19 cellular contexts compared by ENCODE assay signal in genomic region chr7:82289889-82290288, GRCh38.
"Had no signal": no experiment of that assay in that cellular context is flagged by ENCODE, and none has a peak within 500 bp of the region (broad histone marks: within the 10 kb centered on the region; RNA-seq: fewer than 3 reads in every experiment).

No MANE protein-coding gene starts in this region.

- H3K36me3 ChIP-seq: heart right ventricle, tibial artery had no signal

- H3K27ac ChIP-seq: tibial artery had no signal

- FAIRE-seq: endometrium, kidney had no signal

- H3K4me3 ChIP-seq: heart right ventricle, lung, tibial artery had no signal

- DNase-seq: activated B cell treated with CpG ODN at 0.5 μM for 24 hours; activated CD4-positive, alpha-beta memory T cell treated with anti-CD3 and anti-CD28 coated beads for 36 hours; activated CD4-positive, alpha-beta T cell treated with anti-CD3 and anti-CD28 coated beads for 36 hours; activated effector memory CD4-positive, alpha-beta T cell treated with Interleukin-2 at 50 U/mL for 16 hours; activated naive CD4-positive, alpha-beta T cell treated with anti-CD3 and anti-CD28 coated beads for 36 hours; activated naive CD8-positive, alpha-beta T cell treated with anti-CD3 and anti-CD28 coated beads, Interleukin-2, amount 10 ng/mL, durations not matched to agents 7 days and 5 days; activated T-cell treated with anti-CD3 and anti-CD28 coated beads, Interleukin-2, amount 50 U/mL, for 72 hours; amniotic stem cell; effector CD4-positive, alpha-beta T cell; heart right ventricle; kidney; naive thymus-derived CD4-positive, alpha-beta T cell; stimulated activated CD4-positive, alpha-beta T cell treated with anti-CD3 and anti-CD28 coated beads, Interleukin-4, amount 100 ng/mL, for 24 hours; stimulated activated naive CD8-positive, alpha-beta T cell treated with anti-CD3 and anti-CD28 coated beads, Interleukin-15, Interleukin-2, amounts not matched to agents 100 U/mL and 50 U/mL, for 24 hours; T-helper 9 cell; tibial artery had no signal

- H3K27me3 ChIP-seq: heart right ventricle, tibial artery had no signal

- H3K9me3 ChIP-seq: tibial artery had no signal

- ATAC-seq: activated CD4-positive, alpha-beta T cell treated with anti-CD3 and anti-CD28 coated beads for 36 hours; activated T-cell treated with anti-CD3 and anti-CD28 coated beads, Interleukin-2, amount 50 U/mL, for 72 hours; heart right ventricle; left lobe of liver; naive thymus-derived CD4-positive, alpha-beta T cell; stimulated activated naive CD8-positive, alpha-beta T cell treated with anti-CD3 and anti-CD28 coated beads, Interleukin-15, Interleukin-2, amounts not matched to agents 100 U/mL and 50 U/mL, for 24 hours had no signal
